8 cellular contexts compared by ENCODE assay signal in genomic region chr17:17972126-17972951, GRCh38. TPM values are rescaled to one million over a fixed set of nuclear protein-coding genes. Genes with fewer than 3 reads are reported as not detected.
DNase-seq lines count a peak whose midpoint lies in the region; ATAC-seq and TF ChIP-seq lines count a peak whose summit lies in the region.

A gene with protein sequence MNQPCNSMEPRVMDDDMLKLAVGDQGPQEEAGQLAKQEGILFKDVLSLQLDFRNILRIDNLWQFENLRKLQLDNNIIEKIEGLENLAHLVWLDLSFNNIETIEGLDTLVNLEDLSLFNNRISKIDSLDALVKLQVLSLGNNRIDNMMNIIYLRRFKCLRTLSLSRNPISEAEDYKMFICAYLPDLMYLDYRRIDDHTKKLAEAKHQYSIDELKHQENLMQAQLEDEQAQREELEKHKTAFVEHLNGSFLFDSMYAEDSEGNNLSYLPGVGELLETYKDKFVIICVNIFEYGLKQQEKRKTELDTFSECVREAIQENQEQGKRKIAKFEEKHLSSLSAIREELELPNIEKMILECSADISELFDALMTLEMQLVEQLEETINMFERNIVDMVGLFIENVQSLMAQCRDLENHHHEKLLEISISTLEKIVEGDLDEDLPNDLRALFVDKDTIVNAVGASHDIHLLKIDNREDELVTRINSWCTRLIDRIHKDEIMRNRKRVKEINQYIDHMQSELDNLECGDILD (plus strand): TSS chr17:17972862. CDS start chr17:17977599, 4,737 bp downstream.
TOM1L2 (minus strand) TSS chr17:17972400; CDS start chr17:17972313, 87 bp downstream.

- peak within 1 kb of the TSS; percentile 79 for H3K27ac ChIP-seq in fibroblast of lung (ENCODE audit: insufficient read depth, low read length)

- peaks cover 37% of the 10 kb centered on the region for H3K79me2 ChIP-seq in fibroblast of lung (ENCODE audit: control insufficient read depth, insufficient read depth, low read length)

- peak within 1 kb of the TSS; percentile 78 for H3K4me3 Mint-ChIP-seq in activated T-helper 17 cell treated with anti-CD3 and anti-CD28 coated beads, Interleukin-2, amount 50 U/mL, for 72 hours
- H3K4me3 Mint-ChIP-seq in naive B cell = peak within 1 kb of the TSS; percentile 94 to 98 (median 97)
- peak within 1 kb of the TSS; percentile 88 for H3K4me3 Mint-ChIP-seq in stimulated activated effector memory CD8-positive, alpha-beta T cell treated with anti-CD3 and anti-CD28 coated beads, Interleukin-12 subunit alpha, Interleukin-12 subunit beta, amount 100 ng/mL, for 72 hours

- ATAC-seq in activated T-helper 17 cell treated with anti-CD3 and anti-CD28 coated beads, Interleukin-2, amount 50 U/mL, for 72 hours (replicated peaks) = peak; percentile 97
- ATAC-seq in naive B cell (ENCODE audit: low read depth in 2 of 2) = peak; percentile 89
- peak; percentile 95 for ATAC-seq in stimulated activated effector memory CD8-positive, alpha-beta T cell treated with anti-CD3 and anti-CD28 coated beads, Interleukin-12 subunit alpha, Interleukin-12 subunit beta, amount 100 ng/mL, for 72 hours

- H3K4me2 ChIP-seq in fibroblast of lung (ENCODE audit: extremely low read depth, insufficient read depth, low read length) = peak within 1 kb of the TSS; percentile 97

- H3K27ac Mint-ChIP-seq in activated T-helper 17 cell treated with anti-CD3 and anti-CD28 coated beads, Interleukin-2, amount 50 U/mL, for 72 hours = peak within 1 kb of the TSS; percentile 81
- H3K27ac Mint-ChIP-seq in naive B cell = peak within 1 kb of the TSS; percentile 95 to 99 (median 97)
- H3K27ac Mint-ChIP-seq in stimulated activated effector memory CD8-positive, alpha-beta T cell treated with anti-CD3 and anti-CD28 coated beads, Interleukin-12 subunit alpha, Interleukin-12 subunit beta, amount 100 ng/mL, for 72 hours = peak within 1 kb of the TSS; percentile 95

- no peaks in the 10 kb centered on the region for H3K27me3 Mint-ChIP-seq in activated T-helper 17 cell treated with anti-CD3 and anti-CD28 coated beads, Interleukin-2, amount 50 U/mL, for 72 hours
- H3K27me3 Mint-ChIP-seq in naive B cell = peaks cover 0 to 5% (median 0%) of the 10 kb centered on the region in 3 donors

- H4K20me1 ChIP-seq in fibroblast of lung (ENCODE audit: control insufficient read depth, extremely low read depth, insufficient read depth, low read length) = no peaks in the 10 kb centered on the region

- TF ChIP-seq CTCF in fibroblast of lung (conservative IDR thresholded peaks at IDR 0.05 in 1 of 2, IDR thresholded peaks at IDR 0.05 in 1 of 2; ENCODE audit: low read depth in 1 of 2, low read length in 2 of 2) = no peak

- no peaks in the 10 kb centered on the region for H3K36me3 Mint-ChIP-seq in activated T-helper 17 cell treated with anti-CD3 and anti-CD28 coated beads, Interleukin-2, amount 50 U/mL, for 72 hours (ENCODE audit: low read depth)
- H3K36me3 Mint-ChIP-seq in naive B cell = no peaks in the 10 kb centered on the region
- peaks cover 8% of the 10 kb centered on the region for H3K36me3 Mint-ChIP-seq in stimulated activated effector memory CD8-positive, alpha-beta T cell treated with anti-CD3 and anti-CD28 coated beads, Interleukin-12 subunit alpha, Interleukin-12 subunit beta, amount 100 ng/mL, for 72 hours

- H3K9me3 Mint-ChIP-seq in activated T-helper 17 cell treated with anti-CD3 and anti-CD28 coated beads, Interleukin-2, amount 50 U/mL, for 72 hours = no peaks in the 10 kb centered on the region
- H3K9me3 Mint-ChIP-seq in naive B cell = no peaks in the 10 kb centered on the region
- no peaks in the 10 kb centered on the region for H3K9me3 Mint-ChIP-seq in stimulated activated effector memory CD8-positive, alpha-beta T cell treated with anti-CD3 and anti-CD28 coated beads, Interleukin-12 subunit alpha, Interleukin-12 subunit beta, amount 100 ng/mL, for 72 hours

- H3K9me3 ChIP-seq in fibroblast of lung (ENCODE audit: control insufficient read depth, insufficient read depth, low read depth, low read length) = no peaks in the 10 kb centered on the region

- H3K4me1 Mint-ChIP-seq in activated T-helper 17 cell treated with anti-CD3 and anti-CD28 coated beads, Interleukin-2, amount 50 U/mL, for 72 hours = peaks cover 24% of the 10 kb centered on the region
- H3K4me1 Mint-ChIP-seq in naive B cell = peaks cover 22 to 34% (median 26%) of the 10 kb centered on the region in 3 donors
- peaks cover 42% of the 10 kb centered on the region for H3K4me1 Mint-ChIP-seq in stimulated activated effector memory CD8-positive, alpha-beta T cell treated with anti-CD3 and anti-CD28 coated beads, Interleukin-12 subunit alpha, Interleukin-12 subunit beta, amount 100 ng/mL, for 72 hours

- H3K9ac ChIP-seq in fibroblast of lung (ENCODE audit: insufficient read depth, low read length) = peak within 1 kb of the TSS; percentile 89

- no peaks in the 10 kb centered on the region for H3K27me3 ChIP-seq in fibroblast of lung (ENCODE audit: control insufficient read depth, insufficient read depth, low read length)

- H3K4me1 ChIP-seq in fibroblast of lung (ENCODE audit: control insufficient read depth, extremely low read depth, insufficient read depth, low read length) = peaks cover 4% of the 10 kb centered on the region

- peak within 1 kb of the TSS; percentile 64 to 89 (median 86) for H3K4me3 ChIP-seq in fibroblast of lung (replicated peaks in 1 of 4; ENCODE audit: control extremely low read depth in 1 of 4, insufficient read depth in 1 of 4, low read depth in 3 of 4, low read length in 4 of 4)

- no peaks in the 10 kb centered on the region for H3K36me3 ChIP-seq in fibroblast of lung (ENCODE audit: control insufficient read depth, insufficient read depth, low read length)

- DNase-seq in EH (ENCODE audit: low read depth) (peak; percentile 100), GOT3 (lab: John Stamatoyannopoulos, UW) (peak; percentile 98), LHCN-M2 (ENCODE audit: low read depth) (peak; percentile 100), RPMI7951 (ENCODE audit: low read depth) (peak; percentile 100), fibroblast of lung (ENCODE audit: low read depth in 2 of 2) (peak; percentile 100), naive B cell (peak; percentile 100)
- peak; percentile 95 to 99 for DNase-seq in stimulated activated effector memory CD8-positive, alpha-beta T cell treated with anti-CD3 and anti-CD28 coated beads, Interleukin-12 subunit alpha, Interleukin-12 subunit beta, amount 100 ng/mL, for 72 hours (ENCODE audit: low spot score in 2 of 2)

- peak within 1 kb of the TSS; percentile 75 for H2AFZ ChIP-seq in fibroblast of lung (ENCODE audit: low read length)

RNA-seq across cellular contexts. Expression of the first gene that starts in this region (rescaled TPM):
- total RNA-seq in LHCN-M2 (2014; rRNA removed) = 0.06 and 1.1 TPM in 2 replicates
- polyA plus RNA-seq in LHCN-M2 (2012) = 1.4 TPM
- total RNA-seq in RPMI7951 (2014; rRNA removed; shearing (Covaris generic)) = 0.59 and 2.2 TPM in 2 replicates
- under 1 TPM in 1 of 2 donors, not detected in 1; 0.58 TPM for total RNA-seq in activated T-helper 17 cell treated with anti-CD3 and anti-CD28 coated beads, Interleukin-2, amount 50 U/mL, for 72 hours
- total RNA-seq in fibroblast of lung = 0.26 and 0.33 TPM in 2 replicates
- 0.27 and 0.37 TPM in 2 replicates for polyA plus RNA-seq in fibroblast of lung
- polyA plus RNA-seq in fibroblast of lung (2012) = 1.1 and 1.6 TPM in 2 replicates
- not detected in 2 replicates for polyA minus RNA-seq in fibroblast of lung (ENCODE audit: low replicate concordance)
- 1 to 10 TPM in 2 of 6 donors, under 1 TPM in 2, not detected in 2; 0.19 to 1.4 (median 0.85) TPM for polyA plus RNA-seq in naive B cell (ENCODE audit: low read depth in 6 of 6)

RNA-seq across cellular contexts. Expression of gene TOM1L2, which starts in this region (rescaled TPM):
- total RNA-seq in LHCN-M2 (2014; rRNA removed) (39.2 and 111 TPM in 2 replicates), fibroblast of lung (15.7 and 33.9 TPM in 2 replicates)
- polyA plus RNA-seq in LHCN-M2 (2012) = 48.1 TPM
- 16.2 and 18.5 TPM in 2 replicates for total RNA-seq in RPMI7951 (2014; rRNA removed; shearing (Covaris generic))
- total RNA-seq in activated T-helper 17 cell treated with anti-CD3 and anti-CD28 coated beads, Interleukin-2, amount 50 U/mL, for 72 hours = 10 to 100 TPM; 20.4 to 24.8 TPM
- polyA plus RNA-seq in fibroblast of lung (35.9 and 47.4 TPM in 2 replicates), naive B cell (ENCODE audit: low read depth in 6 of 6) (1 to 10 TPM; 2.5 to 7.0 (median 3.0) TPM)
- 34.3 and 40.2 TPM in 2 replicates for polyA plus RNA-seq in fibroblast of lung (2012)
- 92.9 and 100 TPM in 2 replicates for polyA minus RNA-seq in fibroblast of lung (ENCODE audit: low replicate concordance)

Comparison
In these comparisons a context has a peak if more than half of its experiments do, and no peak if none do; other contexts are left out.
1. Peak in every context shown above with its lines: DNase-seq, ATAC-seq, H3K4me3 ChIP-seq and H3K27ac ChIP-seq.